Comparison of ENCODE assay signal across 8 cellular contexts in the genomic region with DNA sequence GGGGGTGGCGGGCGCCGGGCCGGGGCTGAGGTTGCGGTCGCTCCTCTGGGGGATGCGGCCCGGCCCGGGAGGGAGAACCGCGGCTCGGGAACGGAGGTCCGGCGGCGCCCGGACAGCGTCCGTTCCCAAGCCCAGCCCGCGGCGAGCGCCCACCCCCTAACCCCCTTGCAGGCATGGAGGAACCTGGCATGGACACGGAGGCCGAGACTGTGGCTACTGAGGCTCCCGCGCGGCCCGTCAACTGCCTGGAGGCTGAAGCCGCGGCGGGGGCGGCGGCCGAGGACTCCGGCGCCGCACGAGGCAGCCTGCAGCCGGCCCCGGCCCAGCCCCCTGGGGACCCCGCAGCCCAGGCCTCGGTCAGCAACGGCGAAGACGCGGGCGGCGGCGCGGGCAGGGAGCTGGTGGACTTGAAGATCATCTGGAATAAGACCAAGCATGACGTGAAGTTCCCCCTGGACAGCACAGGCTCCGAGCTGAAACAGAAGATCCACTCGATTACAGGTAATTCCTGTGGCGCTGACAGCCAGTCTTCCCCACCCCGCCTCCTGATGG. TPM values are rescaled to one million over a fixed set of nuclear protein-coding genes. Genes with fewer than 3 reads are reported as not detected.
DNase-seq lines count a peak whose midpoint lies in the region; ATAC-seq and TF ChIP-seq lines count a peak whose summit lies in the region.

No MANE protein-coding gene starts in this region.

- H3K36me3 ChIP-seq in mucosa of rectum (ENCODE audit: control insufficient read depth in 2 of 2, insufficient read depth in 2 of 2, low read length in 2 of 2), result peaks cover 22 to 30% of the 10 kb centered on the region in 2 donors

- H3K36me3 Mint-ChIP-seq in endothelial cell (ENCODE audit: low read depth, unreplicated experiment) (peaks cover 17% of the 10 kb centered on the region), type B pancreatic cell (no peaks in the 10 kb centered on the region)

- H3K27ac Mint-ChIP-seq in endothelial cell (ENCODE audit: unreplicated experiment) (peak overlapping the region; percentile 85), type B pancreatic cell (peak overlapping the region; percentile 92)

- H3K4me1 ChIP-seq in mucosa of rectum (ENCODE audit: control insufficient read depth in 2 of 2, insufficient read depth in 2 of 2, low read length in 2 of 2), result peaks cover 6 to 8% of the 10 kb centered on the region in 2 donors

- H3K9me3 Mint-ChIP-seq in endothelial cell (ENCODE audit: unreplicated experiment), result no peaks in the 10 kb centered on the region
- H3K9me3 Mint-ChIP-seq in type B pancreatic cell, result no peaks in the 10 kb centered on the region

- peak overlapping the region; percentile 69 to 75 for H3K9ac ChIP-seq in mucosa of rectum (ENCODE audit: low read depth in 1 of 2, low read length in 2 of 2)

- DNase-seq in UCSD-AML1 (lab: John Stamatoyannopoulos, UW; ENCODE audit: unreplicated experiment), result peak; percentile 44
- peak; percentile 52 for DNase-seq in endothelial cell (ENCODE audit: low spot score)
- peak; percentile 71 for DNase-seq in type B pancreatic cell (ENCODE audit: extremely low spot score, unreplicated experiment)
- DNase-seq in globus pallidus (ENCODE audit: low spot score), result no peak

- ATAC-seq in HG02973 (IDR thresholded peaks at IDR 0.05; ENCODE audit: unreplicated experiment) (peak; percentile 5), HG02938 (IDR thresholded peaks at IDR 0.05; ENCODE audit: unreplicated experiment) (no peak)

- no peaks in the 10 kb centered on the region for H3K27me3 ChIP-seq in mucosa of rectum (ENCODE audit: control insufficient read depth in 2 of 2, insufficient read depth in 2 of 2, low read length in 2 of 2)

- TF ChIP-seq CTCF in GM12875 (IDR thresholded peaks at IDR 0.05; ENCODE audit: borderline replicate concordance, insufficient read depth, low read depth, low read length) (no peak), endothelial cell (IDR thresholded peaks at IDR 0.05; ENCODE audit: unreplicated experiment) (no peak), type B pancreatic cell (conservative IDR thresholded peaks at IDR 0.05) (no peak)

- H3K4me1 Mint-ChIP-seq in endothelial cell (ENCODE audit: unreplicated experiment) (peaks cover 17% of the 10 kb centered on the region), type B pancreatic cell (ENCODE audit: unreplicated experiment) (no peaks in the 10 kb centered on the region)

- peak overlapping the region; percentile 83 to 86 for H3K27ac ChIP-seq in mucosa of rectum (ENCODE audit: low read depth in 2 of 2, low read length in 2 of 2)

- H3K4me3 ChIP-seq in GM12875 (ENCODE audit: low read depth, low read length), result peak overlapping the region; percentile 60
- peak overlapping the region; percentile 75 to 81 for H3K4me3 ChIP-seq in mucosa of rectum (ENCODE audit: low read length in 2 of 2)

- peak overlapping the region; percentile 89 for H3K4me3 Mint-ChIP-seq in endothelial cell (ENCODE audit: unreplicated experiment)
- H3K4me3 Mint-ChIP-seq in type B pancreatic cell, result peak overlapping the region; percentile 94

- no peaks in the 10 kb centered on the region for H3K9me3 ChIP-seq in mucosa of rectum (ENCODE audit: control insufficient read depth in 2 of 2, low read length in 2 of 2)

- H3K27me3 Mint-ChIP-seq in endothelial cell (ENCODE audit: unreplicated experiment), result no peaks in the 10 kb centered on the region
- H3K27me3 Mint-ChIP-seq in type B pancreatic cell, result no peaks in the 10 kb centered on the region

RNA-seq across cellular contexts. Expression of a gene that starts 0.3 kb away (rescaled TPM):
- total RNA-seq in endothelial cell (ENCODE audit: unreplicated experiment) (89.1 TPM), type B pancreatic cell (ENCODE audit: low replicate concordance) (91.9 and 97.6 TPM in 2 replicates)

RNA-seq across cellular contexts. Expression of a gene that starts 0.7 kb away (rescaled TPM):
- total RNA-seq in endothelial cell (ENCODE audit: unreplicated experiment) (14.1 TPM), type B pancreatic cell (ENCODE audit: low replicate concordance) (24.4 and 25.3 TPM in 2 replicates)

RNA-seq across cellular contexts. Expression of a gene that starts 38.3 kb away (rescaled TPM):
- total RNA-seq in endothelial cell (ENCODE audit: unreplicated experiment) (91.7 TPM), type B pancreatic cell (ENCODE audit: low replicate concordance) (86.3 and 103 TPM in 2 replicates)

RNA-seq across cellular contexts. Expression of a gene that starts 47.6 kb away (rescaled TPM):
- 65.1 TPM for total RNA-seq in endothelial cell (ENCODE audit: unreplicated experiment)
- 63.3 and 105 TPM in 2 replicates for total RNA-seq in type B pancreatic cell (ENCODE audit: low replicate concordance)
